ENCODE assay signal across 29 cellular contexts in the genomic region with DNA sequence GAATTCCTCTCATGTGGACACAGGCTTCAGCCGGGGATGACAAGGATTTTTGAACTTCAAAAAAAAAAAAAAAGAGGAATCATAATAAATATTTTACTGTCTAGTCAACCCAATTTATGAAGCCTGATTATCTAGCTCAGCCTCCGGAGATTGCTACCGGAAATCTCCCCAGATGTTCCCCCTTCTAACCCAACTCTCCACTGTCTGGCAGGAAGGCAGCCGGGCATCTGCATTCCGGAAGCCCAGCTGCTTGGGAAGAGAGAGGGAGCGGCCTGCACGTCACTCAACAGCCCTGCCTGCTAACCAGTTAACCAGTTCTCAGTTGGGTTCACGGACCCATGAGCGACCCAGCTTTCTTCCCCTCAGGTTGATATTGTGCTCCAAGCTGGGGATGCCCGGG.
DNase-seq lines count a peak whose midpoint lies in the region; ATAC-seq and TF ChIP-seq lines count a peak whose summit lies in the region.
"Had no signal": no experiment of that assay in that cellular context is flagged by ENCODE, and none has a peak within 500 bp of the region (broad histone marks: within the 10 kb centered on the region; RNA-seq: fewer than 3 reads in every experiment).

No MANE protein-coding gene starts in this region.

- H3K27me3 ChIP-seq in endodermal cell (ENCODE audit: control insufficient read depth, insufficient read depth, low read length, poor library complexity, severe bottlenecking) (no peaks in the 10 kb centered on the region), neural progenitor cell (no peaks in the 10 kb centered on the region), aorta (ENCODE audit: control insufficient read depth in 1 of 2, insufficient read depth in 2 of 2, low read length in 1 of 2) (no peaks in the 10 kb centered on the region)
- H3K27me3 ChIP-seq: colonic mucosa, right lobe of liver, SJCRH30, upper lobe of left lung had no signal

- no peak overlapping the region for H3K4me2 ChIP-seq in neural progenitor cell

- H3K4me1 ChIP-seq in endodermal cell (ENCODE audit: control insufficient read depth, insufficient read depth, low read length) (no peaks in the 10 kb centered on the region), neural progenitor cell (no peaks in the 10 kb centered on the region), aorta (ENCODE audit: control insufficient read depth in 1 of 2, insufficient read depth in 2 of 2, low read length in 2 of 2) (no peaks in the 10 kb centered on the region)
- H3K4me1 ChIP-seq: colonic mucosa, right lobe of liver, SJCRH30, upper lobe of left lung had no signal

- H3K9ac ChIP-seq in endodermal cell (ENCODE audit: extremely low read depth, low read length, poor library complexity, severe bottlenecking) (no peak overlapping the region), neural progenitor cell (no peak overlapping the region)

- H3K36me3 Mint-ChIP-seq in endodermal cell (ENCODE audit: low read depth), result no peaks in the 10 kb centered on the region
- H3K36me3 Mint-ChIP-seq in neural progenitor cell, result no peaks in the 10 kb centered on the region
- H3K36me3 Mint-ChIP-seq: activated naive CD8-positive, alpha-beta T cell treated with anti-CD3 and anti-CD28 coated beads, Interleukin-2, amount 10 ng/mL, durations not matched to agents 7 days and 5 days; CD4-positive, CD25-positive, alpha-beta regulatory T cell; mesothelial cell of epicardium; natural killer cell treated with Interleukin-12 subunit alpha and Interleukin-12 subunit beta and Interleukin-15 and Interleukin-18, amount 100 ng/mL, for 72 hours had no signal

- H3K4me3 Mint-ChIP-seq in endodermal cell, result no peak overlapping the region
- no peak overlapping the region for H3K4me3 Mint-ChIP-seq in neural progenitor cell
- H3K4me3 Mint-ChIP-seq: activated naive CD8-positive, alpha-beta T cell treated with anti-CD3 and anti-CD28 coated beads, Interleukin-2, amount 10 ng/mL, durations not matched to agents 7 days and 5 days; brain; CD4-positive, CD25-positive, alpha-beta regulatory T cell; mesothelial cell of epicardium; natural killer cell treated with Interleukin-12 subunit alpha and Interleukin-12 subunit beta and Interleukin-15 and Interleukin-18, amount 100 ng/mL, for 72 hours; T-helper 1 cell treated with Interleukin-12 subunit alpha and Interleukin-12 subunit beta and Interleukin-4 antibody, amounts not matched to agents 30 μg/mL and 1 μg/mL, for 36 hours had no signal

- TF ChIP-seq CTCF in endodermal cell (conservative IDR thresholded peaks at IDR 0.05) (no peak), neural progenitor cell (IDR thresholded peaks at IDR 0.05) (no peak)

- intact Hi-C loops in aorta (cut with DNase I), result no loop called here

- 85 to 90% methylated on average over 2 to 10 of the region's 10 CpGs for WGBS in endodermal cell (ENCODE audit: insufficient coverage in 1 of 2, insufficient read length in 1 of 2), 2 experiments
- WGBS in aorta, 2 donors, result 79 to 82% methylated on average over 10 of the region's 10 CpGs

- H3K27ac Mint-ChIP-seq in endodermal cell (no peak overlapping the region), neural progenitor cell (no peak overlapping the region)
- H3K27ac Mint-ChIP-seq: activated naive CD8-positive, alpha-beta T cell treated with anti-CD3 and anti-CD28 coated beads, Interleukin-2, amount 10 ng/mL, durations not matched to agents 7 days and 5 days; brain; CD4-positive, CD25-positive, alpha-beta regulatory T cell; mesothelial cell of epicardium; natural killer cell treated with Interleukin-12 subunit alpha and Interleukin-12 subunit beta and Interleukin-15 and Interleukin-18, amount 100 ng/mL, for 72 hours; T-helper 1 cell treated with Interleukin-12 subunit alpha and Interleukin-12 subunit beta and Interleukin-4 antibody, amounts not matched to agents 30 μg/mL and 1 μg/mL, for 36 hours had no signal

- H3K4me1 Mint-ChIP-seq in endodermal cell, result no peaks in the 10 kb centered on the region
- peaks cover 11% of the 10 kb centered on the region for H3K4me1 Mint-ChIP-seq in neural progenitor cell
- H3K4me1 Mint-ChIP-seq: activated naive CD8-positive, alpha-beta T cell treated with anti-CD3 and anti-CD28 coated beads, Interleukin-2, amount 10 ng/mL, durations not matched to agents 7 days and 5 days; CD4-positive, CD25-positive, alpha-beta regulatory T cell; mesothelial cell of epicardium had no signal

- H3K4me3 ChIP-seq in endodermal cell (ENCODE audit: low read length) (no peak overlapping the region), neural progenitor cell (no peak overlapping the region), aorta (ENCODE audit: low read length in 2 of 2) (no peak overlapping the region)
- H3K4me3 ChIP-seq: colonic mucosa, right lobe of liver, SJCRH30, upper lobe of left lung had no signal

- H3F3A ChIP-seq in neural progenitor cell (ENCODE audit: low read depth), result no peaks in the 10 kb centered on the region

- H3K36me3 ChIP-seq in endodermal cell (ENCODE audit: control insufficient read depth, insufficient read depth, low read length) (no peaks in the 10 kb centered on the region), neural progenitor cell (no peaks in the 10 kb centered on the region), aorta (ENCODE audit: control insufficient read depth in 1 of 2, insufficient read depth in 2 of 2, low read length in 1 of 2) (no peaks in the 10 kb centered on the region)
- H3K36me3 ChIP-seq: colonic mucosa, right lobe of liver, SJCRH30, upper lobe of left lung had no signal

- H3K9me3 Mint-ChIP-seq in endodermal cell, result no peaks in the 10 kb centered on the region
- H3K9me3 Mint-ChIP-seq in neural progenitor cell, result peaks cover 25% of the 10 kb centered on the region
- H3K9me3 Mint-ChIP-seq: T-helper 1 cell treated with Interleukin-12 subunit alpha and Interleukin-12 subunit beta and Interleukin-4 antibody, amounts not matched to agents 30 μg/mL and 1 μg/mL, for 36 hours had no signal

- no peaks in the 10 kb centered on the region for H4K20me1 ChIP-seq in neural progenitor cell (ENCODE audit: low read depth)

- no peaks in the 10 kb centered on the region for H3K79me2 ChIP-seq in neural progenitor cell (ENCODE audit: low read depth)

- H3K9me3 ChIP-seq in endodermal cell (ENCODE audit: control insufficient read depth, low read length), result no peaks in the 10 kb centered on the region
- H3K9me3 ChIP-seq in neural progenitor cell (ENCODE audit: low read depth), result no peaks in the 10 kb centered on the region
- H3K9me3 ChIP-seq in aorta (ENCODE audit: control insufficient read depth, low read length), result peaks cover 1% of the 10 kb centered on the region
- H3K9me3 ChIP-seq: colonic mucosa, SJCRH30 had no signal

- H3K27ac ChIP-seq in endodermal cell (ENCODE audit: low read depth, low read length) (no peak overlapping the region), neural progenitor cell (no peak overlapping the region), aorta (ENCODE audit: low read depth in 1 of 2, low read length in 2 of 2) (no peak overlapping the region)
- H3K27ac ChIP-seq: colonic mucosa, right lobe of liver, SJCRH30, upper lobe of left lung had no signal

- DNase-seq in Daoy (ENCODE audit: low read depth), result peak; percentile 72
- DNase-seq in endodermal cell, result peak; percentile 65
- DNase-seq in neural progenitor cell (ENCODE audit: low spot score), result no peak
- DNase-seq in stimulated activated CD8-positive, alpha-beta memory T cell treated with anti-CD3 and anti-CD28 coated beads, Interleukin-4, amount 100 ng/mL, for 48 hours, result no peak
- no peak for DNase-seq in activated T-cell treated with anti-CD3 and anti-CD28 coated beads, Interleukin-2, amount 50 U/mL, for 1 hour
- DNase-seq in aorta, result no peak
- DNase-seq in NCI-H2196 (lab: John Stamatoyannopoulos, UW; ENCODE audit: unreplicated experiment), result no peak
- DNase-seq: ACHN; activated CD4-positive, alpha-beta T cell treated with anti-CD3 and anti-CD28 coated beads, Interleukin-2, amount 50 U/mL, for 4 hours; activated CD8-positive, alpha-beta memory T cell treated with anti-CD3 and anti-CD28 coated beads, Interleukin-2, amount 50 U/mL, for 48 hours; activated naive CD8-positive, alpha-beta T cell treated with anti-CD3 and anti-CD28 coated beads, Interleukin-2, amount 10 ng/mL, durations not matched to agents 7 days and 5 days; CD4-positive, CD25-positive, alpha-beta regulatory T cell; colonic mucosa; DMS 273 treated with DMSO at 0.1 percent for 48 hours; NCI-H1092; NCI-H187 treated with DMSO at 0.1 percent for 48 hours; NCI-H446; right lobe of liver; stimulated activated CD4-positive, alpha-beta T cell treated with anti-CD3 and anti-CD28 coated beads, Interleukin-15, amount 100 ng/mL, for 24 hours; upper lobe of left lung had no signal

- H3K27me3 Mint-ChIP-seq in endodermal cell (ENCODE audit: insufficient read depth), result no peaks in the 10 kb centered on the region
- peaks cover 7% of the 10 kb centered on the region for H3K27me3 Mint-ChIP-seq in neural progenitor cell (ENCODE audit: insufficient read depth, low read depth)
- H3K27me3 Mint-ChIP-seq: brain; CD4-positive, CD25-positive, alpha-beta regulatory T cell had no signal

- no peak for ATAC-seq in aorta (ENCODE audit: low FRiP score)
- ATAC-seq: HCT116; left lobe of liver; natural killer cell treated with Interleukin-12 subunit alpha and Interleukin-12 subunit beta and Interleukin-15 and Interleukin-18, amount 100 ng/mL, for 72 hours; Panc1 had no signal

- peak overlapping the region; percentile 73 for H2AFZ ChIP-seq in neural progenitor cell (replicated peaks)

TF ChIP-seq in PFSK-1, 5 proteins besides CTCF, POLR2A, EP300 and RAD21 (continues in another document):
- TF ChIP-seq SIN3A (IDR thresholded peaks at IDR 0.05; ENCODE audit: borderline replicate concordance, insufficient read depth, low read length) (no peak), FOXP2 (optimal IDR thresholded peaks at IDR 0.05; ENCODE audit: borderline replicate concordance, extremely low read depth, extremely low read length, insufficient read depth) (peak; percentile 69), TAF1 (IDR thresholded peaks at IDR 0.05; ENCODE audit: borderline replicate concordance, insufficient read depth, low read length) (no peak)

Comparison
In these comparisons a context has a peak if more than half of its experiments do, and no peak if none do; other contexts are left out.
1. DNase-seq: peak in Daoy (single experiment) and endodermal cell (single experiment); none in neural progenitor cell (single experiment), stimulated activated CD8-positive, alpha-beta memory T cell treated with anti-CD3 and anti-CD28 coated beads, Interleukin-4, amount 100 ng/mL, for 48 hours (single experiment), activated T-cell treated with anti-CD3 and anti-CD28 coated beads, Interleukin-2, amount 50 U/mL, for 1 hour (single experiment), aorta (0 of 2) and NCI-H2196 (single experiment).